In genomic region chr17:177155-177554, GRCh38 we compare ENCODE assay signal across 27 cellular contexts. TPM values are rescaled to one million over a fixed set of nuclear protein-coding genes. Genes with fewer than 3 reads are reported as not detected.
"Had no signal": no experiment of that assay in that cellular context is flagged by ENCODE, and none has a peak within 500 bp of the region (broad histone marks: within the 10 kb centered on the region; RNA-seq: fewer than 3 reads in every experiment).

No MANE protein-coding gene starts in this region.

- H3K4me1 Mint-ChIP-seq: activated naive CD8-positive, alpha-beta T cell treated with anti-CD3 and anti-CD28 coated beads, Interleukin-2, amount 10 ng/mL, durations not matched to agents 7 days and 5 days; activated T-helper 17 cell treated with anti-CD3 and anti-CD28 coated beads, Interleukin-2, amount 50 U/mL, for 72 hours had no signal

- H3K27ac Mint-ChIP-seq: activated B cell treated with CpG ODN at 0.5 μM for 24 hours; activated CD4-positive, alpha-beta memory T cell treated with anti-CD3 and anti-CD28 coated beads, Interleukin-2, amount 10 ng/mL, durations not matched to agents 7 days and 5 days; activated CD4-positive, alpha-beta T cell treated with anti-CD3 and anti-CD28 coated beads, Interleukin-2, amount 10 ng/mL, durations not matched to agents 7 days and 5 days; activated naive CD4-positive, alpha-beta T cell treated with anti-CD3 and anti-CD28 coated beads for 36 hours; activated naive CD8-positive, alpha-beta T cell treated with anti-CD3 and anti-CD28 coated beads, Interleukin-2, amount 10 ng/mL, durations not matched to agents 7 days and 5 days; activated T-helper 17 cell treated with anti-CD3 and anti-CD28 coated beads, Interleukin-2, amount 50 U/mL, for 72 hours; T-helper 1 cell treated with Interleukin-12 subunit alpha and Interleukin-12 subunit beta and Interleukin-4 antibody, amounts not matched to agents 30 μg/mL and 1 μg/mL, for 36 hours had no signal

- H3K27ac ChIP-seq: breast epithelium, SJCRH30 had no signal

- DNase-seq: activated B cell treated with CpG ODN at 0.5 μM for 24 hours; activated CD4-positive, alpha-beta memory T cell treated with anti-CD3 and anti-CD28 coated beads, Interleukin-2, amount 10 ng/mL, durations not matched to agents 7 days and 5 days; activated CD4-positive, alpha-beta T cell treated with anti-CD3 and anti-CD28 coated beads for 1 hour; activated CD4-positive, alpha-beta T cell treated with anti-CD3 and anti-CD28 coated beads, Interleukin-2, amount 10 ng/mL, durations not matched to agents 7 days and 5 days; activated gamma-delta T cell; activated naive CD4-positive, alpha-beta T cell treated with anti-CD3 and anti-CD28 coated beads for 36 hours; activated naive CD8-positive, alpha-beta T cell treated with anti-CD3 and anti-CD28 coated beads, Interleukin-2, amount 10 ng/mL, durations not matched to agents 7 days and 5 days; activated T-cell treated with anti-CD3 and anti-CD28 coated beads for 4 hours; activated T-cell treated with anti-CD3 and anti-CD28 coated beads, Interleukin-2, amount 50 U/mL, for 48 hours; aorta; MM.1S; NCI-H1105; NCI-H146; NCI-H187 treated with DMSO at 0.1 percent for 48 hours; NCI-H2081 treated with DMSO at 0.1 percent for 48 hours; NCI-H446 treated with DMSO at 0.1 percent for 48 hours; NCI-H524 treated with DMSO at 0.1 percent for 48 hours; NCI-H748 treated with DMSO at 0.1 percent for 48 hours; T-helper 9 cell had no signal

- H3K27me3 ChIP-seq: SJCRH30 had no signal

- H3K9me3 ChIP-seq: breast epithelium, SJCRH30 had no signal

- H3K4me3 Mint-ChIP-seq: activated B cell treated with CpG ODN at 0.5 μM for 24 hours; activated CD4-positive, alpha-beta memory T cell treated with anti-CD3 and anti-CD28 coated beads, Interleukin-2, amount 10 ng/mL, durations not matched to agents 7 days and 5 days; activated CD4-positive, alpha-beta T cell treated with anti-CD3 and anti-CD28 coated beads, Interleukin-2, amount 10 ng/mL, durations not matched to agents 7 days and 5 days; activated naive CD4-positive, alpha-beta T cell treated with anti-CD3 and anti-CD28 coated beads for 36 hours; activated naive CD8-positive, alpha-beta T cell treated with anti-CD3 and anti-CD28 coated beads, Interleukin-2, amount 10 ng/mL, durations not matched to agents 7 days and 5 days; activated T-helper 17 cell treated with anti-CD3 and anti-CD28 coated beads, Interleukin-2, amount 50 U/mL, for 72 hours; T-helper 1 cell treated with Interleukin-12 subunit alpha and Interleukin-12 subunit beta and Interleukin-4 antibody, amounts not matched to agents 30 μg/mL and 1 μg/mL, for 36 hours had no signal

- H3K36me3 Mint-ChIP-seq: activated naive CD8-positive, alpha-beta T cell treated with anti-CD3 and anti-CD28 coated beads, Interleukin-2, amount 10 ng/mL, durations not matched to agents 7 days and 5 days had no signal

- H3K9me3 Mint-ChIP-seq: activated B cell treated with CpG ODN at 0.5 μM for 24 hours; activated CD4-positive, alpha-beta memory T cell treated with anti-CD3 and anti-CD28 coated beads, Interleukin-2, amount 10 ng/mL, durations not matched to agents 7 days and 5 days; activated CD4-positive, alpha-beta T cell treated with anti-CD3 and anti-CD28 coated beads, Interleukin-2, amount 10 ng/mL, durations not matched to agents 7 days and 5 days; activated naive CD4-positive, alpha-beta T cell treated with anti-CD3 and anti-CD28 coated beads for 36 hours; activated naive CD8-positive, alpha-beta T cell treated with anti-CD3 and anti-CD28 coated beads, Interleukin-2, amount 10 ng/mL, durations not matched to agents 7 days and 5 days; activated T-helper 17 cell treated with anti-CD3 and anti-CD28 coated beads, Interleukin-2, amount 50 U/mL, for 72 hours; T-helper 1 cell treated with Interleukin-12 subunit alpha and Interleukin-12 subunit beta and Interleukin-4 antibody, amounts not matched to agents 30 μg/mL and 1 μg/mL, for 36 hours had no signal

- H3K4me3 ChIP-seq: breast epithelium, SJCRH30 had no signal

- H3K36me3 ChIP-seq: breast epithelium, SJCRH30 had no signal

- ATAC-seq: activated T-helper 17 cell treated with anti-CD3 and anti-CD28 coated beads, Interleukin-2, amount 50 U/mL, for 72 hours had no signal

- H3K4me1 ChIP-seq: breast epithelium had no signal

RNA-seq across cellular contexts. Expression of gene DOC2B, which starts 4.3 kb away (rescaled TPM):
- total RNA-seq: activated B cell treated with CpG ODN at 0.5 μM for 24 hours; activated CD4-positive, alpha-beta memory T cell treated with anti-CD3 and anti-CD28 coated beads, Interleukin-2, amount 10 ng/mL, durations not matched to agents 7 days and 5 days; activated CD4-positive, alpha-beta T cell treated with anti-CD3 and anti-CD28 coated beads, Interleukin-2, amount 10 ng/mL, durations not matched to agents 7 days and 5 days; activated naive CD8-positive, alpha-beta T cell treated with anti-CD3 and anti-CD28 coated beads, Interleukin-2, amount 10 ng/mL, durations not matched to agents 7 days and 5 days; OCI-LY7; RPMI7951; SJCRH30 had no signal

RNA-seq across cellular contexts. Expression of gene SCGB1C2, which starts 39.8 kb away (rescaled TPM):
- total RNA-seq: activated B cell treated with CpG ODN at 0.5 μM for 24 hours; activated CD4-positive, alpha-beta memory T cell treated with anti-CD3 and anti-CD28 coated beads, Interleukin-2, amount 10 ng/mL, durations not matched to agents 7 days and 5 days; activated CD4-positive, alpha-beta T cell treated with anti-CD3 and anti-CD28 coated beads, Interleukin-2, amount 10 ng/mL, durations not matched to agents 7 days and 5 days; activated CD8-positive, alpha-beta memory T cell treated with anti-CD3 and anti-CD28 coated beads for 36 hours; activated naive CD4-positive, alpha-beta T cell treated with anti-CD3 and anti-CD28 coated beads for 36 hours; activated naive CD8-positive, alpha-beta T cell treated with anti-CD3 and anti-CD28 coated beads, Interleukin-2, amount 10 ng/mL, durations not matched to agents 7 days and 5 days; activated T-helper 17 cell treated with anti-CD3 and anti-CD28 coated beads, Interleukin-2, amount 50 U/mL, for 72 hours; aorta; breast epithelium; cerebellum; OCI-LY7; RPMI7951; SJCRH30 had no signal
- polyA plus RNA-seq: aorta had no signal
